Comparison of ENCODE assay signal across 12 cellular contexts in the genomic region with DNA sequence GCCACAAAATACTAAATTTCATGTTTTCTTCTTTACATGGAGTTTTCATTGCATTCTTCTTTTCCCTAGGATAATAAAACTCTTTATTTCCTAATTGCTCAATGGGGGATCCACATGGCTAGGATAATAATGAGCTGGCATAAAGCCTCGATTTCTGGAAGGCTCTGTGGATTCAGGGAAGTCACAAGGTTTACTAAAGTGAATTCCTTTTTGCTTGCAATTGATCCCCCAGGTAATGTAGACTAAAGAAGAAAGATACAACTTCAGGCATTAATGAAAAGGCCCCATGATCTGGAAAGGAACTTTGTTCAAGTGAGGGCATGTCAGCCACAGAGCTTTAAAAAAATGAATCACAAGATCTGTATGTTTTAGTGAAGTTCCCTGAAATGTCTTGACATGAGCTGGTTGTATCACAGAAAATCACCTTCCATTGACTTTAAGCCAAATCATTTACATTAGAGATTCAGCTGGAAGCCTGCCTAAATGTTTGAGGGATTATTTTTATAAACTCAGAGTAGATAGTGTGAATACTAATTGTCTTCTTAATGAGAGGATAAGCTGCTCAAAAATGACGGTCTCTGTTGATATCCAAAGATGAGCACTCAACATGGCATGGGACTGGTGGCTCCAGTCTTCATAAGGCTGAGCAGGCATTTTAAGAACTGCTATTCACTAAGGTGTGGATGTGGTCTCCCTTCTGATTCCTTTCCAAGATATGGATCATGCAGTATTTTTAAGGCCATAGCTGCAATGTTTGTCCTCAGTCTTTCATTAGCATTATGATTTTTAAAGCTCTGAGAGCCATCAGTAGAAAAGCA.
"Had no signal": no experiment of that assay in that cellular context is flagged by ENCODE, and none has a peak within 500 bp of the region (broad histone marks: within the 10 kb centered on the region; RNA-seq: fewer than 3 reads in every experiment).

No MANE protein-coding gene starts in this region.

- H3K9me3 Mint-ChIP-seq: activated CD4-positive, alpha-beta memory T cell treated with anti-CD3 and anti-CD28 coated beads, Interleukin-2, amount 10 ng/mL, durations not matched to agents 7 days and 5 days; activated naive CD8-positive, alpha-beta T cell treated with anti-CD3 and anti-CD28 coated beads for 36 hours had no signal

- H3K27ac ChIP-seq: right atrium auricular region, tibial nerve had no signal

- H3K4me1 ChIP-seq: right atrium auricular region had no signal

- H3K27me3 Mint-ChIP-seq: activated B cell treated with CpG ODN at 0.5 μM for 24 hours; activated CD4-positive, alpha-beta memory T cell treated with anti-CD3 and anti-CD28 coated beads, Interleukin-2, amount 10 ng/mL, durations not matched to agents 7 days and 5 days; activated CD8-positive, alpha-beta memory T cell treated with anti-CD3 and anti-CD28 coated beads, Interleukin-2, amount 10 ng/mL, durations not matched to agents 7 days and 5 days; progenitor cell of endocrine pancreas; stimulated activated naive CD8-positive, alpha-beta T cell treated with anti-CD3 and anti-CD28 coated beads, Interleukin-15, Interleukin-2, amounts not matched to agents 100 ng/mL and 50 ng/mL, for 24 hours had no signal

- DNase-seq: activated B cell treated with CpG ODN at 0.5 μM for 24 hours; activated CD4-positive, alpha-beta memory T cell treated with anti-CD3 and anti-CD28 coated beads, Interleukin-2, amount 10 ng/mL, durations not matched to agents 7 days and 5 days; activated CD4-positive, alpha-beta T cell treated with anti-CD3 and anti-CD28 coated beads for 48 hours; activated CD8-positive, alpha-beta memory T cell treated with anti-CD3 and anti-CD28 coated beads, Interleukin-2, amount 10 ng/mL, durations not matched to agents 7 days and 5 days; activated naive CD4-positive, alpha-beta T cell; activated naive CD8-positive, alpha-beta T cell treated with anti-CD3 and anti-CD28 coated beads for 36 hours; amniotic stem cell had no signal

- H3K27ac Mint-ChIP-seq: activated B cell treated with CpG ODN at 0.5 μM for 24 hours; activated CD4-positive, alpha-beta memory T cell treated with anti-CD3 and anti-CD28 coated beads, Interleukin-2, amount 10 ng/mL, durations not matched to agents 7 days and 5 days; activated CD8-positive, alpha-beta memory T cell treated with anti-CD3 and anti-CD28 coated beads, Interleukin-2, amount 10 ng/mL, durations not matched to agents 7 days and 5 days; activated naive CD8-positive, alpha-beta T cell treated with anti-CD3 and anti-CD28 coated beads for 36 hours; natural killer cell treated with Interleukin-12 subunit alpha and Interleukin-12 subunit beta and Interleukin-15 and Interleukin-18, amount 100 ng/mL, for 72 hours; progenitor cell of endocrine pancreas; stimulated activated naive CD8-positive, alpha-beta T cell treated with anti-CD3 and anti-CD28 coated beads, Interleukin-15, Interleukin-2, amounts not matched to agents 100 ng/mL and 50 ng/mL, for 24 hours had no signal

- ATAC-seq: activated CD8-positive, alpha-beta memory T cell treated with anti-CD3 and anti-CD28 coated beads, Interleukin-2, amount 10 ng/mL, durations not matched to agents 7 days and 5 days; natural killer cell treated with Interleukin-12 subunit alpha and Interleukin-12 subunit beta and Interleukin-15 and Interleukin-18, amount 100 ng/mL, for 72 hours had no signal

- H3K27me3 ChIP-seq: right atrium auricular region, tibial nerve had no signal

- H3K4me3 ChIP-seq: right atrium auricular region, tibial nerve had no signal

- H3K4me1 Mint-ChIP-seq: activated B cell treated with CpG ODN at 0.5 μM for 24 hours; activated CD4-positive, alpha-beta memory T cell treated with anti-CD3 and anti-CD28 coated beads, Interleukin-2, amount 10 ng/mL, durations not matched to agents 7 days and 5 days; activated CD8-positive, alpha-beta memory T cell treated with anti-CD3 and anti-CD28 coated beads, Interleukin-2, amount 10 ng/mL, durations not matched to agents 7 days and 5 days; activated naive CD8-positive, alpha-beta T cell treated with anti-CD3 and anti-CD28 coated beads for 36 hours had no signal

- H3K36me3 Mint-ChIP-seq: activated CD8-positive, alpha-beta memory T cell treated with anti-CD3 and anti-CD28 coated beads, Interleukin-2, amount 10 ng/mL, durations not matched to agents 7 days and 5 days; activated naive CD8-positive, alpha-beta T cell treated with anti-CD3 and anti-CD28 coated beads for 36 hours; natural killer cell treated with Interleukin-12 subunit alpha and Interleukin-12 subunit beta and Interleukin-15 and Interleukin-18, amount 100 ng/mL, for 72 hours had no signal

- H3K4me3 Mint-ChIP-seq: activated B cell treated with CpG ODN at 0.5 μM for 24 hours; activated CD4-positive, alpha-beta memory T cell treated with anti-CD3 and anti-CD28 coated beads, Interleukin-2, amount 10 ng/mL, durations not matched to agents 7 days and 5 days; activated CD8-positive, alpha-beta memory T cell treated with anti-CD3 and anti-CD28 coated beads, Interleukin-2, amount 10 ng/mL, durations not matched to agents 7 days and 5 days; activated naive CD8-positive, alpha-beta T cell treated with anti-CD3 and anti-CD28 coated beads for 36 hours; natural killer cell treated with Interleukin-12 subunit alpha and Interleukin-12 subunit beta and Interleukin-15 and Interleukin-18, amount 100 ng/mL, for 72 hours; stimulated activated naive CD8-positive, alpha-beta T cell treated with anti-CD3 and anti-CD28 coated beads, Interleukin-15, Interleukin-2, amounts not matched to agents 100 ng/mL and 50 ng/mL, for 24 hours had no signal

- H3K36me3 ChIP-seq: right atrium auricular region, tibial nerve had no signal

- H3K9me3 ChIP-seq: right atrium auricular region had no signal
